ENCODE assay signal across 8 cellular contexts in genomic region chr12:53727310-53728041, GRCh38. TPM values are rescaled to one million over a fixed set of nuclear protein-coding genes. Genes with fewer than 3 reads are reported as not detected.
DNase-seq lines count a peak whose midpoint lies in the region; ATAC-seq and TF ChIP-seq lines count a peak whose summit lies in the region.

A gene with protein sequence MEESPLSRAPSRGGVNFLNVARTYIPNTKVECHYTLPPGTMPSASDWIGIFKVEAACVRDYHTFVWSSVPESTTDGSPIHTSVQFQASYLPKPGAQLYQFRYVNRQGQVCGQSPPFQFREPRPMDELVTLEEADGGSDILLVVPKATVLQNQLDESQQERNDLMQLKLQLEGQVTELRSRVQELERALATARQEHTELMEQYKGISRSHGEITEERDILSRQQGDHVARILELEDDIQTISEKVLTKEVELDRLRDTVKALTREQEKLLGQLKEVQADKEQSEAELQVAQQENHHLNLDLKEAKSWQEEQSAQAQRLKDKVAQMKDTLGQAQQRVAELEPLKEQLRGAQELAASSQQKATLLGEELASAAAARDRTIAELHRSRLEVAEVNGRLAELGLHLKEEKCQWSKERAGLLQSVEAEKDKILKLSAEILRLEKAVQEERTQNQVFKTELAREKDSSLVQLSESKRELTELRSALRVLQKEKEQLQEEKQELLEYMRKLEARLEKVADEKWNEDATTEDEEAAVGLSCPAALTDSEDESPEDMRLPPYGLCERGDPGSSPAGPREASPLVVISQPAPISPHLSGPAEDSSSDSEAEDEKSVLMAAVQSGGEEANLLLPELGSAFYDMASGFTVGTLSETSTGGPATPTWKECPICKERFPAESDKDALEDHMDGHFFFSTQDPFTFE (minus strand): TSS chr12:53727452. CDS start chr12:53725242, 2,210 bp downstream.

- H3K27ac ChIP-seq in angular gyrus (ENCODE audit: low read depth, low read length) (peak within 1 kb of the TSS; percentile 87), left ventricle myocardium inferior (replicated peaks) (peak within 1 kb of the TSS; percentile 81)

- peaks cover 28% of the 10 kb centered on the region for H3K36me3 ChIP-seq in left ventricle myocardium inferior

- H3K27me3 ChIP-seq in left ventricle myocardium inferior (ENCODE audit: low read depth), result no peaks in the 10 kb centered on the region

- no peaks in the 10 kb centered on the region for H3K9me3 Mint-ChIP-seq in progenitor cell of endocrine pancreas (ENCODE audit: low read depth)

- DNase-seq in NCI-H187 (lab: John Stamatoyannopoulos, UW) (peak; percentile 91 to 99), T-helper 2 cell (peak; percentile 89 to 100 (median 95)), left ventricle myocardium inferior (peak; percentile 98), progenitor cell of endocrine pancreas (ENCODE audit: low spot score, unreplicated experiment) (peak; percentile 85), ureter (ENCODE audit: low spot score) (peak; percentile 97)

- H3K4me3 Mint-ChIP-seq in progenitor cell of endocrine pancreas (ENCODE audit: low read depth), result peak within 1 kb of the TSS; percentile 99

- H3K27me3 Mint-ChIP-seq in progenitor cell of endocrine pancreas, result peaks cover 12% of the 10 kb centered on the region

- ATAC-seq in GM18498 (IDR thresholded peaks at IDR 0.05; ENCODE audit: unreplicated experiment), result peak; percentile 98
- ATAC-seq in HG02938 (IDR thresholded peaks at IDR 0.05; ENCODE audit: unreplicated experiment), result peak; percentile 98

- no peaks in the 10 kb centered on the region for H3K9me3 ChIP-seq in left ventricle myocardium inferior (replicated peaks)

- peaks cover 10% of the 10 kb centered on the region for H3K4me1 Mint-ChIP-seq in progenitor cell of endocrine pancreas (ENCODE audit: low read depth)

- peak within 1 kb of the TSS; percentile 84 for H3K4me3 ChIP-seq in left ventricle myocardium inferior

- no peak for TF ChIP-seq CTCF in left ventricle myocardium inferior (IDR thresholded peaks at IDR 0.05; ENCODE audit: borderline replicate concordance)
- no peak for TF ChIP-seq CTCF in progenitor cell of endocrine pancreas (IDR thresholded peaks at IDR 0.05; ENCODE audit: unreplicated experiment)

- intact Hi-C loops in left ventricle myocardium inferior (cut with micrococcal nuclease), result no loop called here

- H3K27ac Mint-ChIP-seq in progenitor cell of endocrine pancreas, result peak within 1 kb of the TSS; percentile 93

- peaks cover 35% of the 10 kb centered on the region for H3K4me1 ChIP-seq in left ventricle myocardium inferior

- H3K36me3 Mint-ChIP-seq in progenitor cell of endocrine pancreas (ENCODE audit: insufficient read depth), result peaks cover 5% of the 10 kb centered on the region

RNA-seq across cellular contexts. Expression of the gene that starts here (rescaled TPM):
- 201 TPM for total RNA-seq in left ventricle myocardium inferior
- 89.5 and 101 TPM in 2 replicates for total RNA-seq in progenitor cell of endocrine pancreas
- total RNA-seq in ureter, result 111 TPM

Comparison
In these comparisons a context has a peak if more than half of its experiments do, and no peak if none do; other contexts are left out.
1. Peak in every context shown above with its lines: DNase-seq, ATAC-seq, H3K4me3 ChIP-seq and H3K27ac ChIP-seq.